In the genomic region with DNA sequence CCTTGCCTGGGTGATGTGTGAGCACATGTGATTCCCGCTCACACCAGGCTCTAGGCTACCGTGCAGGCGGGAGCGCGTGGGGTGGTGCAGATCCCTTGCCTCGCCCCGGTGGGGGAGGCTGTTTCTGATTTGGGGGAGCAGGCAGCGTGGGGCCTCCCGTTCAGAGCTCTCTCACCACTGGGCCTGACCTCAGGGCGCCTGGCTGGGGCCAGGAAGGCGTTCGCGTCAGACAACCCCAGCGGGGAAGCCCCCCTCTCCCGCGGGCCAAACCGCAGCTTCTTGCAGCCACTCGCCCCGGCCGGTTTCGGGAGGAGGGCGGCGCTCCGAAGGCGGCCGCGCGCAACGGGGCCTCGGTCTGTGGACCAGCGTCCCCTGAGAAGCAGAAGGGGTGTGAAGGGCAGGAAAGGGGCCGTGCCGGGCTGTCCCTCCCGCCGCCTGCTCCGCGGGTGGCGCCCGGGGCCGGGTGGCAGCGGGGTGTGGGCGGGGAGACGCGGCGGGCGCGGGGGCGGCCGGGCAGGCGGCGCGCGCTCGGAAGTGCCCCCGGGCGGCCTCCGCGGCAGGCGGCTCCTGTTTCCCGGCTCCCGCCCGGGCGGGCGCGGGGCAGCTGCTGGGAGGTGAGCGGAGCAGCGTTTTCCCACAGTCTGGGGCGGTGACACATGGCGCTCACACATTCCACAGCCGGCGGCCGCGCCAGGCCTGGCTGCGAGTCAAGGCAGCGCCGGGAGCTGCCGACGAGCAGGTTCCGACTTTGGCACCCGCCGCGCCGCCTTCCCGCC, we compare ENCODE assay signal across 8 cellular contexts.
DNase-seq lines count a peak whose midpoint lies in the region; ATAC-seq and TF ChIP-seq lines count a peak whose summit lies in the region.

No MANE protein-coding gene starts in this region.

- peak overlapping the region; percentile 56 for H3K4me3 Mint-ChIP-seq in activated CD8-positive, alpha-beta T cell treated with anti-CD3 and anti-CD28 coated beads for 36 hours
- H3K4me3 Mint-ChIP-seq in effector memory CD8-positive, alpha-beta T cell = peak overlapping the region; percentile 68 to 72

- TF ChIP-seq CTCF in activated CD8-positive, alpha-beta T cell treated with anti-CD3 and anti-CD28 coated beads for 36 hours (IDR thresholded peaks at IDR 0.05) = no peak

- H3K9me3 Mint-ChIP-seq in activated CD8-positive, alpha-beta T cell treated with anti-CD3 and anti-CD28 coated beads for 36 hours = peaks cover 14% of the 10 kb centered on the region
- no peaks in the 10 kb centered on the region for H3K9me3 Mint-ChIP-seq in effector memory CD8-positive, alpha-beta T cell

- POLR2A ChIA-PET in activated CD8-positive, alpha-beta T cell treated with anti-CD3 and anti-CD28 coated beads for 36 hours (lab: Charles Lee) = interaction anchor here (0.9 to 1.2 kb wide), 2 partner anchors 10 to 195 kb away, joined by 4 to 5 read pairs; no protein-coding TSS in a partner anchor

- ATAC-seq in GM18907 (IDR thresholded peaks at IDR 0.05; ENCODE audit: unreplicated experiment) (peak; percentile 92), HG03108 (IDR thresholded peaks at IDR 0.05; ENCODE audit: unreplicated experiment) (peak; percentile 92)
- ATAC-seq in activated CD8-positive, alpha-beta T cell treated with anti-CD3 and anti-CD28 coated beads for 36 hours = peak; percentile 86
- peak; percentile 84 for ATAC-seq in effector memory CD8-positive, alpha-beta T cell (replicated peaks)

- H3K4me1 Mint-ChIP-seq in activated CD8-positive, alpha-beta T cell treated with anti-CD3 and anti-CD28 coated beads for 36 hours (ENCODE audit: low read depth) = peaks cover 12% of the 10 kb centered on the region
- peaks cover 0 to 8% of the 10 kb centered on the region in 2 donors for H3K4me1 Mint-ChIP-seq in effector memory CD8-positive, alpha-beta T cell (ENCODE audit: low read depth in 2 of 2)

- H3K27me3 Mint-ChIP-seq in activated CD8-positive, alpha-beta T cell treated with anti-CD3 and anti-CD28 coated beads for 36 hours = peaks cover 54% of the 10 kb centered on the region
- peaks cover 60 to 87% of the 10 kb centered on the region in 2 donors for H3K27me3 Mint-ChIP-seq in effector memory CD8-positive, alpha-beta T cell

- intact Hi-C loops in activated CD8-positive, alpha-beta T cell treated with anti-CD3 and anti-CD28 coated beads for 36 hours (cut with micrococcal nuclease) = no loop called here

- CTCF ChIA-PET in activated CD8-positive, alpha-beta T cell treated with anti-CD3 and anti-CD28 coated beads for 36 hours (lab: Charles Lee) = interaction anchor here (0.8 to 1.6 kb wide), 2 partner anchors 217 to 245 kb away, joined by 3 read pairs; no protein-coding TSS in a partner anchor

- H3K36me3 Mint-ChIP-seq in activated CD8-positive, alpha-beta T cell treated with anti-CD3 and anti-CD28 coated beads for 36 hours (ENCODE audit: low read depth) = no peaks in the 10 kb centered on the region
- H3K36me3 Mint-ChIP-seq in effector memory CD8-positive, alpha-beta T cell (ENCODE audit: insufficient read depth) = no peaks in the 10 kb centered on the region

- peak overlapping the region; percentile 73 for H3K27ac Mint-ChIP-seq in activated CD8-positive, alpha-beta T cell treated with anti-CD3 and anti-CD28 coated beads for 36 hours
- H3K27ac Mint-ChIP-seq in effector memory CD8-positive, alpha-beta T cell = peak overlapping the region in 1 of 2 donors; percentile 35

- DNase-seq in Ammon's horn (ENCODE audit: low spot score) (peak; percentile 70), NCI-H226 (peak; percentile 93), mesenteric fat pad (ENCODE audit: low spot score) (peak; percentile 95)
- DNase-seq in activated CD8-positive, alpha-beta T cell treated with anti-CD3 and anti-CD28 coated beads for 36 hours = peak; percentile 89
- peak; percentile 33 to 38 (median 34) for DNase-seq in effector memory CD8-positive, alpha-beta T cell
- DNase-seq in stimulated activated CD8-positive, alpha-beta memory T cell treated with anti-CD3 and anti-CD28 coated beads, Interleukin-12 subunit alpha, Interleukin-12 subunit beta, amount 100 ng/mL, for 4 hours (ENCODE audit: low read depth) = peak; percentile 63

Comparison
In these comparisons a context has a peak if more than half of its experiments do, and no peak if none do; other contexts are left out.
1. Peak in every context shown above with its lines: DNase-seq and ATAC-seq.
2. DNase-seq: peak in every context shown above with its lines; median percentile 95 in mesenteric fat pad; 93 in NCI-H226; 89 in activated CD8-positive, alpha-beta T cell treated with anti-CD3 and anti-CD28 coated beads for 36 hours; 70 in Ammon's horn; 63 in stimulated activated CD8-positive, alpha-beta memory T cell treated with anti-CD3 and anti-CD28 coated beads, Interleukin-12 subunit alpha, Interleukin-12 subunit beta, amount 100 ng/mL, for 4 hours; 34 in effector memory CD8-positive, alpha-beta T cell.